ENCODE assay signal across 25 cellular contexts in the genomic region with DNA sequence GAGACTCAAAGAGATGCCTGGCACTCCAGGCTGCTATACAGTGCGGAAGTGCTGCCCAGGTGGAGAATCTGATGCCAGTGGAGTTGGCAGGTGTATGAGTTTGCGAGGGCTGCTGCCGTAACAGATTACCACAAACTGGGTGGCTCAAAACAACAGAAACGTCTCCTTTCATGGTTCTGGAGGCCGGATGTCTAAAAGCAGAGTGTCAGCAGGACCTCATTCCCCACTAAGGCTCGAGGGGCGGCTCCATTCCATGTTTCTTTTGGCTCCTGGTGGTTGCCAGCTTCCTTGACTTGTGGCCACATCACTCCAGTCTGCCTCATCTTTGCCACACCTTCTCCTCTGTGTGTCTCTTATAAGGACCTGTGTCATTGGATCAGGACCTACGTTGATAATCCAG. TPM values are rescaled to one million over a fixed set of nuclear protein-coding genes. Genes with fewer than 3 reads are reported as not detected.
DNase-seq lines count a peak whose midpoint lies in the region; ATAC-seq lines count a peak whose summit lies in the region.
"Had no signal": no experiment of that assay in that cellular context is flagged by ENCODE, and none has a peak within 500 bp of the region (broad histone marks: within the 10 kb centered on the region; RNA-seq: fewer than 3 reads in every experiment).

No MANE protein-coding gene starts in this region.

- CTCF ChIA-PET in CD8-positive, alpha-beta memory T cell (lab: Charles Lee) = interaction anchor here (1.2 to 7.8 kb wide), 3 partner anchors 13 to 48 kb away, joined by 3 to 132 read pairs (median 4); no protein-coding TSS in a partner anchor

- no peak overlapping the region for H3K23ac ChIP-seq in trophoblast cell (ENCODE audit: low read length)

- H2AFZ ChIP-seq in trophoblast cell (ENCODE audit: insufficient read depth, low read length, poor library complexity) = no peak overlapping the region

- WGBS in trophoblast cell (ENCODE audit: extremely low coverage, insufficient coverage, insufficient read length) = no CpG with 5 or more reads among the region's 8 CpGs

- peak overlapping the region in 1 of 2 donors; percentile 28 for H3K4me3 Mint-ChIP-seq in activated T-cell treated with anti-CD3 and anti-CD28 coated beads, Interleukin-2, amount 50 U/mL, for 72 hours
- H3K4me3 Mint-ChIP-seq in CD8-positive, alpha-beta memory T cell = peak overlapping the region in 3 of 7 donors; percentile 40 to 70 (median 41)
- H3K4me3 Mint-ChIP-seq in activated naive CD8-positive, alpha-beta T cell = no peak overlapping the region
- peak overlapping the region in 4 of 10 donors; percentile 29 to 49 (median 38) for H3K4me3 Mint-ChIP-seq in naive thymus-derived CD8-positive, alpha-beta T cell
- H3K4me3 Mint-ChIP-seq: activated CD4-positive, alpha-beta T cell treated with anti-CD3 and anti-CD28 coated beads, Interleukin-2, amount 10 ng/mL, durations not matched to agents 24 days and 14 days; T-helper 2 cell treated with Interferon-gamma antibody and Interleukin-4, amounts not matched to agents 5 μg/mL and 100 μg/mL, for 36 hours had no signal

- H3K4me1 Mint-ChIP-seq in activated T-cell treated with anti-CD3 and anti-CD28 coated beads, Interleukin-2, amount 50 U/mL, for 72 hours (ENCODE audit: low read depth) = peaks cover 92% of the 10 kb centered on the region
- peaks cover 86 to 100% (median 97%) of the 10 kb centered on the region in 3 donors for H3K4me1 Mint-ChIP-seq in CD8-positive, alpha-beta memory T cell
- peaks cover 96% of the 10 kb centered on the region for H3K4me1 Mint-ChIP-seq in activated naive CD8-positive, alpha-beta T cell (ENCODE audit: low read depth)
- H3K4me1 Mint-ChIP-seq in naive thymus-derived CD8-positive, alpha-beta T cell = peaks cover 56 to 100% (median 98%) of the 10 kb centered on the region in 4 donors

- no peaks in the 10 kb centered on the region for H3K27me3 Mint-ChIP-seq in activated T-cell treated with anti-CD3 and anti-CD28 coated beads, Interleukin-2, amount 50 U/mL, for 72 hours (ENCODE audit: low read depth)
- no peaks in the 10 kb centered on the region for H3K27me3 Mint-ChIP-seq in CD8-positive, alpha-beta memory T cell
- no peaks in the 10 kb centered on the region for H3K27me3 Mint-ChIP-seq in activated naive CD8-positive, alpha-beta T cell
- no peaks in the 10 kb centered on the region for H3K27me3 Mint-ChIP-seq in naive thymus-derived CD8-positive, alpha-beta T cell
- H3K27me3 Mint-ChIP-seq: activated CD4-positive, alpha-beta T cell treated with anti-CD3 and anti-CD28 coated beads, Interleukin-2, amount 10 ng/mL, durations not matched to agents 24 days and 14 days had no signal

- peaks cover 43% of the 10 kb centered on the region for H3K36me3 ChIP-seq in CD8-positive, alpha-beta memory T cell (ENCODE audit: insufficient read depth, low read length)
- H3K36me3 ChIP-seq in trophoblast cell (ENCODE audit: control insufficient read depth in 1 of 2, insufficient read depth in 2 of 2, low read length in 2 of 2) = no peaks in the 10 kb centered on the region
- H3K36me3 ChIP-seq: brain microvascular endothelial cell, pancreas had no signal

- H3K27ac ChIP-seq in CD8-positive, alpha-beta memory T cell (ENCODE audit: low read depth, low read length) = no peak overlapping the region
- no peak overlapping the region for H3K27ac ChIP-seq in trophoblast cell (ENCODE audit: low read depth, low read length)
- H3K27ac ChIP-seq: brain microvascular endothelial cell, left ventricle myocardium inferior, pancreas, right atrium auricular region had no signal

- H3K9me3 Mint-ChIP-seq in activated T-cell treated with anti-CD3 and anti-CD28 coated beads, Interleukin-2, amount 50 U/mL, for 72 hours = no peaks in the 10 kb centered on the region
- H3K9me3 Mint-ChIP-seq in CD8-positive, alpha-beta memory T cell = no peaks in the 10 kb centered on the region
- H3K9me3 Mint-ChIP-seq in activated naive CD8-positive, alpha-beta T cell (ENCODE audit: low read depth) = no peaks in the 10 kb centered on the region
- H3K9me3 Mint-ChIP-seq in naive thymus-derived CD8-positive, alpha-beta T cell = no peaks in the 10 kb centered on the region
- H3K9me3 Mint-ChIP-seq: activated CD4-positive, alpha-beta T cell treated with anti-CD3 and anti-CD28 coated beads, Interleukin-2, amount 10 ng/mL, durations not matched to agents 24 days and 14 days; T-helper 2 cell treated with Interferon-gamma antibody and Interleukin-4, amounts not matched to agents 5 μg/mL and 100 μg/mL, for 36 hours had no signal

- no peaks in the 10 kb centered on the region for H3K79me1 ChIP-seq in trophoblast cell (ENCODE audit: low read length)

- no peak overlapping the region for H3K9ac ChIP-seq in trophoblast cell (ENCODE audit: low read length)

- no peaks in the 10 kb centered on the region for H3K9me3 ChIP-seq in CD8-positive, alpha-beta memory T cell (ENCODE audit: low read length)
- H3K9me3 ChIP-seq in trophoblast cell (ENCODE audit: insufficient read depth, low read depth, low read length) = no peaks in the 10 kb centered on the region
- H3K9me3 ChIP-seq: left ventricle myocardium inferior, pancreas, right atrium auricular region had no signal

- H3K36me3 Mint-ChIP-seq in activated T-cell treated with anti-CD3 and anti-CD28 coated beads, Interleukin-2, amount 50 U/mL, for 72 hours (ENCODE audit: insufficient read depth in 2 of 2) = peaks cover 7 to 10% of the 10 kb centered on the region in 2 donors
- peaks cover 0 to 88% (median 9%) of the 10 kb centered on the region in 3 donors for H3K36me3 Mint-ChIP-seq in CD8-positive, alpha-beta memory T cell
- H3K36me3 Mint-ChIP-seq in activated naive CD8-positive, alpha-beta T cell = peaks cover 7% of the 10 kb centered on the region
- H3K36me3 Mint-ChIP-seq in naive thymus-derived CD8-positive, alpha-beta T cell = peaks cover 0 to 71% (median 11%) of the 10 kb centered on the region in 3 donors

- no peak overlapping the region for H4K12ac ChIP-seq in trophoblast cell (ENCODE audit: low read depth, low read length)

- H3K4me3 ChIP-seq in CD8-positive, alpha-beta memory T cell (ENCODE audit: low read length) = no peak overlapping the region
- H3K4me3 ChIP-seq in trophoblast cell (ENCODE audit: low read depth, low read length) = no peak overlapping the region
- H3K4me3 ChIP-seq: GM12878, left ventricle myocardium inferior, pancreas, right atrium auricular region, smooth muscle cell had no signal

- POLR2A ChIA-PET in CD8-positive, alpha-beta memory T cell (lab: Charles Lee) = interaction anchor here (1.1 kb wide), 1 partner anchor 8 kb away, joined by 3 read pairs; no protein-coding TSS in a partner anchor
- POLR2A ChIA-PET in naive thymus-derived CD8-positive, alpha-beta T cell (lab: Charles Lee) = interaction anchor here (0.6 to 15.9 kb wide), 5 partner anchors 23 to 169 kb away, joined by 3 to 276 read pairs (median 4); no protein-coding TSS in a partner anchor

- H3K14ac ChIP-seq in trophoblast cell (ENCODE audit: low read length) = no peak overlapping the region

- no peak overlapping the region for H4K91ac ChIP-seq in trophoblast cell (ENCODE audit: low read depth, low read length)

- H3K4me1 ChIP-seq in CD8-positive, alpha-beta memory T cell (ENCODE audit: insufficient read depth, low read length) = peaks cover 92% of the 10 kb centered on the region
- peaks cover 3% of the 10 kb centered on the region in 2 experiments for H3K4me1 ChIP-seq in trophoblast cell (ENCODE audit: control insufficient read depth in 1 of 2, insufficient read depth in 2 of 2, low read length in 2 of 2)
- H3K4me1 ChIP-seq: pancreas had no signal

- H3K27ac Mint-ChIP-seq in activated T-cell treated with anti-CD3 and anti-CD28 coated beads, Interleukin-2, amount 50 U/mL, for 72 hours = peak overlapping the region; percentile 29
- peak overlapping the region; percentile 62 to 97 (median 76) for H3K27ac Mint-ChIP-seq in CD8-positive, alpha-beta memory T cell
- peak overlapping the region; percentile 87 for H3K27ac Mint-ChIP-seq in activated naive CD8-positive, alpha-beta T cell
- peak overlapping the region; percentile 28 to 100 (median 80) for H3K27ac Mint-ChIP-seq in naive thymus-derived CD8-positive, alpha-beta T cell
- H3K27ac Mint-ChIP-seq: activated CD4-positive, alpha-beta T cell treated with anti-CD3 and anti-CD28 coated beads, Interleukin-2, amount 10 ng/mL, durations not matched to agents 24 days and 14 days; T-helper 2 cell treated with Interferon-gamma antibody and Interleukin-4, amounts not matched to agents 5 μg/mL and 100 μg/mL, for 36 hours had no signal

- H3K27me3 ChIP-seq in CD8-positive, alpha-beta memory T cell (ENCODE audit: insufficient read depth, low read length, poor library complexity, severe bottlenecking) = no peaks in the 10 kb centered on the region
- no peaks in the 10 kb centered on the region for H3K27me3 ChIP-seq in trophoblast cell (ENCODE audit: insufficient read depth, low read length)
- H3K27me3 ChIP-seq: brain microvascular endothelial cell, pancreas, right atrium auricular region had no signal

- no peak overlapping the region for H4K8ac ChIP-seq in trophoblast cell (ENCODE audit: low read depth, low read length)

- no peak overlapping the region for H2AK5ac ChIP-seq in trophoblast cell (ENCODE audit: low read length)

- H3K4ac ChIP-seq in trophoblast cell (ENCODE audit: low read depth, low read length) = no peak overlapping the region

- no peak overlapping the region for H2BK5ac ChIP-seq in trophoblast cell (ENCODE audit: low read depth, low read length, poor library complexity)

- no peak for DNase-seq in activated T-cell treated with anti-CD3 and anti-CD28 coated beads, Interleukin-2, amount 50 U/mL, for 72 hours
- no peak for DNase-seq in activated T-cell treated with anti-CD3 and anti-CD28 coated beads, Interleukin-2, amount 50 U/mL, for 1 hour
- DNase-seq in CD8-positive, alpha-beta memory T cell = no peak
- DNase-seq in naive thymus-derived CD8-positive, alpha-beta T cell = peak in 1 of 10 donors; percentile 14
- DNase-seq in trophoblast cell = no peak
- DNase-seq in G401 (ENCODE audit: low spot score) = no peak
- DNase-seq in SHP77 (lab: John Stamatoyannopoulos, UW) = no peak
- DNase-seq: activated CD4-positive, alpha-beta T cell treated with anti-CD3 and anti-CD28 coated beads, Interleukin-2, amount 10 ng/mL, durations not matched to agents 24 days and 14 days; activated gamma-delta T cell; brain microvascular endothelial cell; KG1; left ventricle myocardium inferior; NCI-H1436; NCI-H2081 treated with DMSO at 0.1 percent for 48 hours; NCI-H345; NCI-H748 treated with DMSO at 0.1 percent for 48 hours; pancreas; RPMI8226; stimulated activated CD4-positive, alpha-beta T cell treated with anti-CD3 and anti-CD28 coated beads, Interleukin-2, amount 100 ng/mL, for 24 hours had no signal

- no peak overlapping the region for H2BK12ac ChIP-seq in trophoblast cell (ENCODE audit: low read length)

- ATAC-seq in activated T-cell treated with anti-CD3 and anti-CD28 coated beads, Interleukin-2, amount 50 U/mL, for 72 hours (replicated peaks in 1 of 2) = no peak
- ATAC-seq in naive thymus-derived CD8-positive, alpha-beta T cell = peak in 1 of 2 donors; percentile 24
- ATAC-seq: GM12878, pancreas had no signal

- in situ Hi-C loops in G401 (cut with HindIII; ENCODE audit: low sequenced_read_pairs) = no loop called here

- no peak overlapping the region for H3K18ac ChIP-seq in trophoblast cell (ENCODE audit: low read length)

- H2BK120ac ChIP-seq in trophoblast cell (ENCODE audit: insufficient read depth, low read length, poor library complexity) = no peak overlapping the region

- H3K79me2 ChIP-seq in trophoblast cell (ENCODE audit: control insufficient read depth, insufficient read depth, low read length, poor library complexity) = no peaks in the 10 kb centered on the region

- H3K4me2 ChIP-seq in trophoblast cell (ENCODE audit: low read length) = no peak overlapping the region
- H3K4me2 ChIP-seq: smooth muscle cell had no signal

RNA-seq across cellular contexts. Expression of a gene that starts 10.0 kb away (rescaled TPM):
- total RNA-seq in activated T-cell treated with anti-CD3 and anti-CD28 coated beads, Interleukin-2, amount 50 U/mL, for 72 hours = 10 to 100 TPM; 62.0 to 69.5 TPM
- total RNA-seq in CD8-positive, alpha-beta memory T cell = 10 to 100 TPM; 45.9 to 47.9 TPM
- 171 TPM for polyA plus RNA-seq in CD8-positive, alpha-beta memory T cell
- 100 to 1,000 TPM; 149 to 156 TPM for total RNA-seq in naive thymus-derived CD8-positive, alpha-beta T cell
- polyA plus RNA-seq in naive thymus-derived CD8-positive, alpha-beta T cell = 100 to 1,000 TPM; 121 to 132 (median 124) TPM
- 0.46 and 0.53 TPM in 2 replicates for polyA plus RNA-seq in trophoblast cell (2013)
- not detected in 2 replicates for total RNA-seq in G401 (2014; rRNA removed; shearing (Covaris generic))
- total RNA-seq: smooth muscle cell had no signal
- polyA plus RNA-seq: BJ had no signal

Comparison
In these comparisons a context has a peak if more than half of its experiments do, and no peak if none do; other contexts are left out.
1. H3K27ac Mint-ChIP-seq: peak in every context shown above with its lines; median percentile 87 in activated naive CD8-positive, alpha-beta T cell; 80 in naive thymus-derived CD8-positive, alpha-beta T cell; 76 in CD8-positive, alpha-beta memory T cell; 29 in activated T-cell treated with anti-CD3 and anti-CD28 coated beads, Interleukin-2, amount 50 U/mL, for 72 hours.
2. RNA of a gene that starts 10.0 kb away (total RNA-seq): 149 to 156 TPM in naive thymus-derived CD8-positive, alpha-beta T cell, 62.0 to 69.5 TPM in activated T-cell treated with anti-CD3 and anti-CD28 coated beads, Interleukin-2, amount 50 U/mL, for 72 hours and 45.9 to 47.9 TPM in CD8-positive, alpha-beta memory T cell; not detected in G401; every median in the first group is over 10 times any median in the second.